10 cellular contexts compared by ENCODE assay signal in the genomic region with DNA sequence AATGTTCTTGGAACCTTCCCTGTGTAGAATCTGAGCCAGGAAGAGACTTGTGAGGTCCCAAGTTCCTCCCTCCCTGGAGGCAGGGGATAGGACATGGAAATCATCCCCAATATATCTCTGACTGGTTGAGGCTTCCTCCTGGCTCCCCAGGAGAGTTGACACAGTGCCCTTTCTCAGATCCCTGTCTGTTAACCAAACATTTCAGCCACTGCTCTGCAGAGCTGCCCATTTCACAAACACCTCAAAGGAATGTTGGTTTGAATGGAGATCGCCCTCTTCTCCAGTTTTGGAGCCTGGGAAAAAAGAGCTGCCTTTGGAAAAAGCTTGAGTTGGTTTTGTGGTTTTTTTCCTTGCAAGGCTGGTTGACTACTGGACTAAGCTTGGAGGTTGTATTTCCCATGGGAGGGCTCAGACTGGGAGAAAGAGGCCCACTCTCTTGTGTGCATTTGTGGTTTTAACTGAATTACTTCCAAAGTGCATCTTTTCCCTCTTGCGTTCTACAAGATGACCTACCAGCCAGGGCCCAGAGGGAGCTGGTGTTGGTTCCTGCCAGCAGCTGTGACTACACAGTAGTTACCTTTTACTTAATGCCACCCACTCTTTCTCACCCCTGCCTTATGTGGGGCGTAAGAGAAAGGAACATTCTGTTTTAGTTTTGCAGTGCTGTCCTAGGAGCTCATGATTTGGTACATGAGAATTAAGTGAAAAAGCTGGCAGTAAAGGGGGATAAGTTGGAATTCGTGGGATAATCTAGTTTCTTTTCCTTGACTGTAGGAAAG. TPM values are rescaled to one million over a fixed set of nuclear protein-coding genes. Genes with fewer than 3 reads are reported as not detected.
DNase-seq lines count a peak whose midpoint lies in the region; ATAC-seq and TF ChIP-seq lines count a peak whose summit lies in the region.
"Had no signal": no experiment of that assay in that cellular context is flagged by ENCODE, and none has a peak within 500 bp of the region (broad histone marks: within the 10 kb centered on the region; RNA-seq: fewer than 3 reads in every experiment).

No MANE protein-coding gene starts in this region.

- H2AK9ac ChIP-seq in IMR-90 (replicated peaks; ENCODE audit: low read depth, low read length, poor library complexity) = no peak overlapping the region

- H3K18ac ChIP-seq in IMR-90 (ENCODE audit: low read depth, low read length) = peak overlapping the region; percentile 17; the same call in 1 of the 2 replicates

- H3K14ac ChIP-seq in IMR-90 (replicated peaks; ENCODE audit: low read depth, low read length) = peak overlapping the region; percentile 69

- WGBS in IMR-90 (ENCODE audit: extremely low coverage in 2 of 2, insufficient read length in 1 of 2), 2 experiments = no CpG with 5 or more reads among the region's 4 CpGs
- WGBS in spleen, 5 donors = 68 to 81% (median 71%) methylated on average over 4 of the region's 4 CpGs

- ATAC-seq in IMR-90 (ENCODE audit: low read depth) = peak; percentile 34
- ATAC-seq in GM18502 (IDR thresholded peaks at IDR 0.05; ENCODE audit: poor library complexity, unreplicated experiment) = no peak
- ATAC-seq in GM21381 (IDR thresholded peaks at IDR 0.05; ENCODE audit: unreplicated experiment) = no peak

- no peak overlapping the region for H2AFZ ChIP-seq in IMR-90 (replicated peaks; ENCODE audit: low read length, poor library complexity)

- TF ChIP-seq POLR2A in IMR-90 (IDR thresholded peaks at IDR 0.05; ENCODE audit: low read depth, low read length) = no peak
- no peak for TF ChIP-seq POLR2A in spleen (IDR thresholded peaks at IDR 0.05)

- peak overlapping the region; percentile 56 for H3K4ac ChIP-seq in IMR-90 (ENCODE audit: low read depth, low read length)

- dilution Hi-C loops in IMR-90 (cut with HindIII; ENCODE audit: low sequenced_read_pairs, unreplicated experiment) = no loop called here

- peaks cover 13% of the 10 kb centered on the region for H4K20me1 ChIP-seq in IMR-90 (ENCODE audit: insufficient read depth, low read length)

- intact Hi-C loops in IMR-90 (cut with micrococcal nuclease) = loop anchor here (10.0 kb wide), 2 partner anchors 147 to 453 kb away; a partner anchor contains a TSS
- intact Hi-C loops in spleen (cut with DNase I; ENCODE audit: low total_unique reads) = no loop called here

- DNase-seq in COLO829 (ENCODE audit: low spot score) (peak; percentile 23), IMR-90 (peak; percentile 93), coronary artery (ENCODE audit: low spot score) (peak; percentile 79), renal cortical epithelial cell (ENCODE audit: low read depth) (peak; percentile 97), dermis blood vessel endothelial cell (no peak), spleen (no peak)
- DNase-seq: activated CD8-positive, alpha-beta memory T cell treated with anti-CD3 and anti-CD28 coated beads, Interleukin-2, amount 50 U/mL, for 4 hours had no signal

- H3K23ac ChIP-seq in IMR-90 (ENCODE audit: low read depth, low read length) = peak overlapping the region; percentile 28; the same call in 1 of the 2 replicates

- in situ Hi-C loops in IMR-90 (cut with MboI; ENCODE audit: low sequenced_read_pairs) = no loop called here

- no peak overlapping the region for H3K9ac ChIP-seq in IMR-90 (ENCODE audit: low read depth, low read length)

- H3K9me3 ChIP-seq in IMR-90 (ENCODE audit: control insufficient read depth, insufficient read depth, low read length) (no peaks in the 10 kb centered on the region), spleen (no peaks in the 10 kb centered on the region)

- H2BK120ac ChIP-seq in IMR-90 (ENCODE audit: low read depth, low read length) = peak overlapping the region; percentile 53; the same call in 1 of the 2 replicates

- H4K8ac ChIP-seq in IMR-90 (ENCODE audit: low read depth in 2 of 2, low read length in 2 of 2) = 0 out of 4 replicates have a peak overlapping the region, but pooled peaks have one; percentile 30 to 62

- no peak for TF ChIP-seq RAD21 in IMR-90 (IDR thresholded peaks at IDR 0.05; ENCODE audit: low read length)

- CTCF ChIA-PET in IMR-90 (lab: Yijun Ruan, JAX) = interaction anchor here (0.6 to 1.0 kb wide), 3 partner anchors 20 to 1368 kb away, joined by 3 to 4 read pairs (median 4); no protein-coding TSS in a partner anchor

- peaks cover 33% of the 10 kb centered on the region for H3K9me1 ChIP-seq in IMR-90 (ENCODE audit: insufficient read depth, low read length)

- H3K4me2 ChIP-seq in IMR-90 (ENCODE audit: low read depth, low read length) = peak overlapping the region; percentile 16; the same call in 1 of the 2 replicates

- H2BK20ac ChIP-seq in IMR-90 (ENCODE audit: low read depth, low read length) = peak overlapping the region; percentile 44; the same call in 1 of the 2 replicates

- 0 out of 2 replicates have a peak overlapping the region, but pooled peaks have one; percentile 18 for H3K56ac ChIP-seq in IMR-90 (ENCODE audit: extremely low read depth, insufficient read depth, low read length)

- no peak overlapping the region for H4K5ac ChIP-seq in IMR-90 (ENCODE audit: low read depth, low read length)

- H3K79me1 ChIP-seq in IMR-90 (ENCODE audit: low read depth in 1 of 2, low read length in 2 of 2) = peaks cover 13 to 47% of the 10 kb centered on the region in 2 experiments; a peak in 2 of 4 replicates

- H4K91ac ChIP-seq in IMR-90 (ENCODE audit: insufficient read depth, low read depth, low read length) = peak overlapping the region; percentile 61

- H3K36me3 ChIP-seq in IMR-90 (ENCODE audit: control insufficient read depth, insufficient read depth, low read length) (peaks cover 2% of the 10 kb centered on the region; the same call in 1 of the 2 replicates), spleen (peaks cover 0 to 82% (median 16%) of the 10 kb centered on the region in 6 donors)

- peak overlapping the region; percentile 58; the same call in 2 of the 3 replicates for H2BK15ac ChIP-seq in IMR-90 (ENCODE audit: low read depth, low read length)

- H2AK5ac ChIP-seq in IMR-90 (ENCODE audit: low read depth, low read length) = peak overlapping the region; percentile 58

- BruUV-seq in IMR-90 (replicated peaks; lab: Mats Ljungman, UMichigan) = no TSS peak

- H3K4me1 ChIP-seq in IMR-90 (ENCODE audit: control insufficient read depth, insufficient read depth, low read length) (peaks cover 22% of the 10 kb centered on the region), spleen (peaks cover 0 to 10% (median 0%) of the 10 kb centered on the region in 6 donors)

- H2BK5ac ChIP-seq in IMR-90 (ENCODE audit: low read depth, low read length, poor library complexity, severe bottlenecking) = no peak overlapping the region

- no peak for TF ChIP-seq CTCF in IMR-90 (conservative IDR thresholded peaks at IDR 0.05; ENCODE audit: low read depth, low read length)
- TF ChIP-seq CTCF in coronary artery (IDR thresholded peaks at IDR 0.05) = no peak
- no peak for TF ChIP-seq CTCF in spleen (IDR thresholded peaks at IDR 0.05 in 8 of 11, conservative IDR thresholded peaks at IDR 0.05 in 3 of 11)

- no peak overlapping the region for H3K4me3 ChIP-seq in IMR-90 (ENCODE audit: insufficient read depth, low read depth, low read length)
- H3K4me3 ChIP-seq in coronary artery = peak overlapping the region; percentile 42
- no peak overlapping the region for H3K4me3 ChIP-seq in spleen
- H3K4me3 ChIP-seq: lung had no signal

- H3K27me3 ChIP-seq in IMR-90 (ENCODE audit: control insufficient read depth, insufficient read depth, low read length) (no peaks in the 10 kb centered on the region), spleen (replicated peaks in 1 of 7) (no peaks in the 10 kb centered on the region)

- H3K27ac ChIP-seq in IMR-90 (ENCODE audit: insufficient read depth, low read length) (peak overlapping the region; percentile 8; the same call in 1 of the 2 replicates), coronary artery (peak overlapping the region; percentile 64 to 90), spleen (no peak overlapping the region)

- POLR2A ChIA-PET in IMR-90 (lab: Charles Lee; ENCODE audit: unreplicated experiment) = interaction anchor here (0.8 to 0.9 kb wide), 2 partner anchors 18 to 64 kb away, joined by 3 to 4 read pairs; no protein-coding TSS in a partner anchor

TF ChIP-seq in IMR-90, 13 proteins besides CTCF, POLR2A, EP300 and RAD21:
- TF ChIP-seq, protein P1, sequence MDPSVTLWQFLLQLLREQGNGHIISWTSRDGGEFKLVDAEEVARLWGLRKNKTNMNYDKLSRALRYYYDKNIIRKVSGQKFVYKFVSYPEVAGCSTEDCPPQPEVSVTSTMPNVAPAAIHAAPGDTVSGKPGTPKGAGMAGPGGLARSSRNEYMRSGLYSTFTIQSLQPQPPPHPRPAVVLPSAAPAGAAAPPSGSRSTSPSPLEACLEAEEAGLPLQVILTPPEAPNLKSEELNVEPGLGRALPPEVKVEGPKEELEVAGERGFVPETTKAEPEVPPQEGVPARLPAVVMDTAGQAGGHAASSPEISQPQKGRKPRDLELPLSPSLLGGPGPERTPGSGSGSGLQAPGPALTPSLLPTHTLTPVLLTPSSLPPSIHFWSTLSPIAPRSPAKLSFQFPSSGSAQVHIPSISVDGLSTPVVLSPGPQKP (IDR thresholded peaks at IDR 0.05; ENCODE audit: borderline replicate concordance, low read depth, low read length) = no peak
- no peak for TF ChIP-seq NFE2L2 (IDR thresholded peaks at IDR 0.05; ENCODE audit: low read depth, low read length)
- no peak for TF ChIP-seq MAZ (IDR thresholded peaks at IDR 0.05; ENCODE audit: borderline replicate concordance, low read depth, low read length)

RNA-seq across cellular contexts. Expression of a gene that starts 45.2 kb away (rescaled TPM):
- total RNA-seq in IMR-90 (2012; rRNA removed) (13.8 and 14.7 TPM in 2 replicates), renal cortical epithelial cell (12.9 and 18.5 TPM in 2 replicates), dermis blood vessel endothelial cell (10.4 and 12.1 TPM in 2 replicates), spleen (10 to 100 TPM; 16.8 to 29.4 (median 23.3) TPM)
- polyA plus RNA-seq in IMR-90 (2012; rRNA removed) (11.4 and 12.3 TPM in 2 replicates), spleen (10 to 100 TPM; 11.8 to 15.3 (median 12.2) TPM)
- 5.9 and 6.8 TPM in 2 replicates for polyA plus RNA-seq in IMR-90 (2012; cell fraction: cytosol; rRNA removed)
- 5.6 and 7.6 TPM in 2 replicates for polyA plus RNA-seq in IMR-90 (2012; cell fraction: nucleus; rRNA removed; ENCODE audit: low replicate concordance)

Comparison
In these comparisons a context has a peak if more than half of its experiments do, and no peak if none do; other contexts are left out.
1. DNase-seq: peak in COLO829 (single experiment), IMR-90 (single experiment), coronary artery (single experiment) and renal cortical epithelial cell (single experiment); none in dermis blood vessel endothelial cell (single experiment) and spleen (single experiment).
2. H3K27ac ChIP-seq: peak in IMR-90 (single experiment) and coronary artery (2 of 2); none in spleen (0 of 8).